In genomic region chr16:49516382-49517036, GRCh38 we compare ENCODE assay signal across 26 cellular contexts.
"Had no signal": no experiment of that assay in that cellular context is flagged by ENCODE, and none has a peak within 500 bp of the region (broad histone marks: within the 10 kb centered on the region; RNA-seq: fewer than 3 reads in every experiment).

No MANE protein-coding gene starts in this region.

- FAIRE-seq: endometrium had no signal

- H3K36me3 ChIP-seq: esophagus squamous epithelium, left lung, ovary, right lobe of liver, thoracic aorta, upper lobe of right lung, uterus had no signal

- H3K27me3 ChIP-seq: left lung, ovary, right lobe of liver, tibial nerve, upper lobe of right lung, uterus had no signal

- H3K4me1 ChIP-seq: left lung, right lobe of liver, tibial nerve, upper lobe of right lung, uterus had no signal

- ATAC-seq: effector memory CD8-positive, alpha-beta T cell; left lung; naive thymus-derived CD8-positive, alpha-beta T cell; right lobe of liver; stimulated activated memory B cell treated with anti-CD40 and anti-IgM and Interleukin-4, amounts not matched to agents 10 μg/mL and 1 μg/mL and 100 μg/mL, for 72 hours; stimulated activated naive CD8-positive, alpha-beta T cell treated with anti-CD3 and anti-CD28 coated beads, Interleukin-15, Interleukin-2, amounts not matched to agents 100 U/mL and 50 U/mL, for 24 hours; upper lobe of right lung had no signal

- H3K27ac ChIP-seq: esophagus squamous epithelium, left lung, ovary, right lobe of liver, thoracic aorta, tibial nerve, upper lobe of right lung, uterus had no signal

- DNase-seq: cortex of kidney; effector memory CD8-positive, alpha-beta T cell; erythroblast; esophagus squamous epithelium; foreskin melanocyte; hypothalamus; immature natural killer cell; islet precursor cell; left lung; mesendoderm; midbrain; naive thymus-derived CD8-positive, alpha-beta T cell; nephron progenitor cell; nucleus accumbens; ovary; right lobe of liver; stimulated activated CD4-positive, alpha-beta T cell treated with anti-CD3 and anti-CD28 coated beads, Interleukin-2, amount 100 ng/mL, for 24 hours; stimulated activated CD4-positive, alpha-beta T cell treated with anti-CD3 and anti-CD28 coated beads, Interleukin-4, amount 100 ng/mL, for 24 hours; stimulated activated naive CD8-positive, alpha-beta T cell treated with anti-CD3 and anti-CD28 coated beads, Interleukin-15, Interleukin-2, amounts not matched to agents 100 U/mL and 50 U/mL, for 24 hours; upper lobe of right lung; uterus had no signal

- H3K4me3 ChIP-seq: esophagus squamous epithelium, left lung, ovary, right lobe of liver, smooth muscle cell, thoracic aorta, tibial nerve, upper lobe of right lung, uterus had no signal

- H3K4me2 ChIP-seq: smooth muscle cell had no signal

- H3K9me3 ChIP-seq: esophagus squamous epithelium, left lung, ovary, right lobe of liver, thoracic aorta, tibial nerve, upper lobe of right lung, uterus had no signal
